In the genomic region with DNA sequence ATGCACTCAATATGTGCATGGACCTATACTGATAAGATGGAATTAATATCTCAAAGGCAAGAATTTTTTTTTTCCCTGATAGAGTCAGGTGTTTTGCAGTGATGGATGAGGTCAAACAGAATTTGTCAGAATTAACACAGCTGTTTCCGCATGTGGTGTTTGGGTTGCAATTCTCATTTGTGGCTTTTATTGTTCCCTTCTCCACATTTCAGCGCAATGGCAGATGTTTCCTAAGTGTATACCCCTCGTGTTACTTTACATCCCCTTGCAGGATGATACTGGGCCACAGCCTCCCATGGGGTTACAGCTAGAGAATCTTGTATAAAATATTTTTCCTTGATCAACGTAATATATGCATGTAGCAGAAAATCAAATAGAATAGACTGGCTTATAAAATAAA, we compare ENCODE assay signal across 12 cellular contexts.
DNase-seq lines count a peak whose midpoint lies in the region.
"Had no signal": no experiment of that assay in that cellular context is flagged by ENCODE, and none has a peak within 500 bp of the region (broad histone marks: within the 10 kb centered on the region; RNA-seq: fewer than 3 reads in every experiment).

No MANE protein-coding gene starts in this region.

- DNase-seq in NCI-H748 (lab: John Stamatoyannopoulos, UW; ENCODE audit: unreplicated experiment) (peak; percentile 60), NCI-H748 treated with DMSO at 0.1 percent for 48 hours (lab: John Stamatoyannopoulos, UW) (no peak), NCI-H146 treated with DMSO at 0.1 percent for 48 hours (lab: John Stamatoyannopoulos, UW; ENCODE audit: unreplicated experiment) (peak; percentile 81), dermis microvascular lymphatic vessel endothelial cell (ENCODE audit: low read depth in 2 of 2) (peak; percentile 6 to 60), globus pallidus (ENCODE audit: low spot score) (no peak), NCI-H226 (no peak), SKM-1 (lab: John Stamatoyannopoulos, UW; ENCODE audit: unreplicated experiment) (no peak)
- DNase-seq: DMS 273 treated with DMSO at 0.1 percent for 48 hours, EL, NCI-H1436, NCI-H446, NCI-H774 had no signal

Comparison
In these comparisons a context has a peak if more than half of its experiments do, and no peak if none do; other contexts are left out.
1. DNase-seq: peak in NCI-H748 (single experiment), NCI-H146 treated with DMSO at 0.1 percent for 48 hours (single experiment) and dermis microvascular lymphatic vessel endothelial cell (2 of 2); none in NCI-H748 treated with DMSO at 0.1 percent for 48 hours (single experiment), globus pallidus (single experiment), NCI-H226 (single experiment) and SKM-1 (single experiment).